In the genomic region with DNA sequence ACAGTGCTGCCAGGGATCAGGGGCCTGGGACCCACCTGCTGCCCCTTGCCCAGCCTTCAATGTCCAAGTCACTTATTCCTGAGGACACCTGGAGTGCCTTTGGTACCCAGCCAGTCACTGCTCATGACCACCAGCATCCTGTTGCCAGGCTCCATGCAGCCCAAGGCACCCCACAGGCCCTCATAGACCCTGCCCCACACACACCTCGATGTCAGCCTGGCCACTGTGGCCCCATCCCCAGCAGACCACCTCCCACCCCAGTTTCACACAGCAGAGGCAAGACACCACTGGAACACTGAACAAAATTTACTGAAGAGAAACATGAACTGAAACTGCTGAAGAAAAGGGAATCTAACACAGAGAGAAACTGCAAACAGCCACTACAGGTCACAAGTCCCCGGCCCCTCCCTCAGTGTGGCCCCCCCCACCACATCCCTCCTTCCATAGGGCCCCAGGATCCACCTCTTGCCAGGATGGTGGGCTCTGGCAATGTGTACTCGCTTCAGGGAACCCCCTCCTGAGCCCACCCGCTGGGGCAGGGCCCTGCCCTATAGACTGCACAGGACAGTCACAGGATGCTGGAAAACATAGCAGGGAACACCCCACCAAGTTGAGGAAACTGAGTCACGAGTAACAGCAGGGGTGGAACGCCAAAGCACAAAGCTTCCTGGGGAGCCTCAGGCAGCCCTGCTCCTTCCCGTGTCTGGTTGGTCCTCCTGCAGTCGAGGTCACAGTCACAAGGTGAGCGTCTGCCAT, we compare ENCODE assay signal across 1 cellular context.
TF ChIP-seq lines count a peak whose summit lies in the region.

No MANE protein-coding gene starts in this region.

TF ChIP-seq in IMR-90, 13 proteins besides CTCF, POLR2A, EP300 and RAD21 (continued from another document):
- TF ChIP-seq, protein P1, sequence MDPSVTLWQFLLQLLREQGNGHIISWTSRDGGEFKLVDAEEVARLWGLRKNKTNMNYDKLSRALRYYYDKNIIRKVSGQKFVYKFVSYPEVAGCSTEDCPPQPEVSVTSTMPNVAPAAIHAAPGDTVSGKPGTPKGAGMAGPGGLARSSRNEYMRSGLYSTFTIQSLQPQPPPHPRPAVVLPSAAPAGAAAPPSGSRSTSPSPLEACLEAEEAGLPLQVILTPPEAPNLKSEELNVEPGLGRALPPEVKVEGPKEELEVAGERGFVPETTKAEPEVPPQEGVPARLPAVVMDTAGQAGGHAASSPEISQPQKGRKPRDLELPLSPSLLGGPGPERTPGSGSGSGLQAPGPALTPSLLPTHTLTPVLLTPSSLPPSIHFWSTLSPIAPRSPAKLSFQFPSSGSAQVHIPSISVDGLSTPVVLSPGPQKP (IDR thresholded peaks at IDR 0.05; ENCODE audit: borderline replicate concordance, low read depth, low read length) = no peak
- no peak for TF ChIP-seq BHLHE40 (IDR thresholded peaks at IDR 0.05; ENCODE audit: low read depth, low read length)
- no peak for TF ChIP-seq MAZ (IDR thresholded peaks at IDR 0.05; ENCODE audit: borderline replicate concordance, low read depth, low read length)
- no peak for TF ChIP-seq MXI1 (IDR thresholded peaks at IDR 0.05; ENCODE audit: borderline replicate concordance, low read depth, low read length)
- TF ChIP-seq CHD1 (IDR thresholded peaks at IDR 0.05; ENCODE audit: low read depth, low read length) = no peak
- TF ChIP-seq RFX5 (IDR thresholded peaks at IDR 0.05; ENCODE audit: low read depth, low read length) = no peak
- no peak for TF ChIP-seq NFE2L2 (IDR thresholded peaks at IDR 0.05; ENCODE audit: low read depth, low read length)
- TF ChIP-seq CEBPB (IDR thresholded peaks at IDR 0.05; ENCODE audit: low read depth, low read length) = no peak
- no peak for TF ChIP-seq SMC3 (IDR thresholded peaks at IDR 0.05; ENCODE audit: low read depth, low read length)
- no peak for TF ChIP-seq RCOR1 (IDR thresholded peaks at IDR 0.05; ENCODE audit: insufficient replicate concordance, low read length)
